Comparison of ENCODE assay signal across 20 cellular contexts in genomic region chr4:123312951-123313592, GRCh38.
"Had no signal": no experiment of that assay in that cellular context is flagged by ENCODE, and none has a peak within 500 bp of the region (broad histone marks: within the 10 kb centered on the region; RNA-seq: fewer than 3 reads in every experiment).

No MANE protein-coding gene starts in this region.

- H3K9me3 Mint-ChIP-seq: stimulated activated naive B cell treated with anti-CD40 and anti-IgM and Interleukin-4, amounts not matched to agents 10 μg/mL and 1 μg/mL and 100 μg/mL, for 72 hours had no signal

- H3K27me3 Mint-ChIP-seq: activated CD4-positive, alpha-beta T cell treated with anti-CD3 and anti-CD28 coated beads for 36 hours; activated naive CD8-positive, alpha-beta T cell; effector memory CD8-positive, alpha-beta T cell; stimulated activated naive B cell treated with anti-CD40 and anti-IgM and Interleukin-4, amounts not matched to agents 10 μg/mL and 1 μg/mL and 100 μg/mL, for 72 hours had no signal

- ATAC-seq: activated CD4-positive, alpha-beta T cell treated with anti-CD3 and anti-CD28 coated beads for 36 hours; effector memory CD8-positive, alpha-beta T cell; foreskin keratinocyte; left lobe of liver; pancreas; stimulated activated naive B cell treated with anti-CD40 and anti-IgM and Interleukin-4, amounts not matched to agents 10 μg/mL and 1 μg/mL and 100 μg/mL, for 72 hours had no signal

- H3K27me3 ChIP-seq: foreskin keratinocyte, pancreas, spleen, upper lobe of left lung had no signal

- H3K27ac ChIP-seq: foreskin keratinocyte, pancreas, spleen, thoracic aorta, upper lobe of left lung, WERI-Rb-1 had no signal

- H3K27ac Mint-ChIP-seq: activated CD4-positive, alpha-beta T cell treated with anti-CD3 and anti-CD28 coated beads for 36 hours; activated naive CD8-positive, alpha-beta T cell; activated T-helper 1 cell treated with anti-CD3 and anti-CD28 coated beads, Interleukin-12 subunit alpha, Interleukin-12 subunit beta, Interleukin-2, Interleukin-4 antibody, amounts not matched to agents 30 ng/mL and 10 ng/mL and 1 ng/mL, durations not matched to agents 14 hours and 24 hours and 36 hours; effector memory CD8-positive, alpha-beta T cell; stimulated activated naive B cell treated with anti-CD40 and anti-IgM and Interleukin-4, amounts not matched to agents 10 μg/mL and 1 μg/mL and 100 μg/mL, for 72 hours had no signal

- H3K4me3 Mint-ChIP-seq: activated CD4-positive, alpha-beta T cell treated with anti-CD3 and anti-CD28 coated beads for 36 hours; activated naive CD8-positive, alpha-beta T cell; activated T-helper 1 cell treated with anti-CD3 and anti-CD28 coated beads, Interleukin-12 subunit alpha, Interleukin-12 subunit beta, Interleukin-2, Interleukin-4 antibody, amounts not matched to agents 30 ng/mL and 10 ng/mL and 1 ng/mL, durations not matched to agents 14 hours and 24 hours and 36 hours; effector memory CD8-positive, alpha-beta T cell; stimulated activated naive B cell treated with anti-CD40 and anti-IgM and Interleukin-4, amounts not matched to agents 10 μg/mL and 1 μg/mL and 100 μg/mL, for 72 hours had no signal

- DNase-seq: activated CD4-positive, alpha-beta T cell treated with anti-CD3 and anti-CD28 coated beads for 36 hours; activated CD4-positive, alpha-beta T cell treated with anti-CD3 and anti-CD28 coated beads, Interleukin-2, amount 50 U/mL, for 48 hours; activated T-cell treated with anti-CD3 and anti-CD28 coated beads for 4 hours; amniotic stem cell; caudate nucleus; effector memory CD8-positive, alpha-beta T cell; foreskin keratinocyte; glutamatergic neuron; hypothalamus; pancreas; spleen; stimulated activated CD4-positive, alpha-beta T cell treated with anti-CD3 and anti-CD28 coated beads, Interleukin-4, amount 100 ng/mL, for 4 hours; stimulated activated naive B cell treated with anti-CD40 and anti-IgM and Interleukin-4, amounts not matched to agents 10 μg/mL and 1 μg/mL and 100 μg/mL, for 72 hours; T-helper 2 cell; upper lobe of left lung; WERI-Rb-1 had no signal

- H3K4me1 Mint-ChIP-seq: activated CD4-positive, alpha-beta T cell treated with anti-CD3 and anti-CD28 coated beads for 36 hours; stimulated activated naive B cell treated with anti-CD40 and anti-IgM and Interleukin-4, amounts not matched to agents 10 μg/mL and 1 μg/mL and 100 μg/mL, for 72 hours had no signal

- H3K9me3 ChIP-seq: pancreas, spleen, thoracic aorta, upper lobe of left lung had no signal

- H3K36me3 ChIP-seq: pancreas, thoracic aorta, upper lobe of left lung had no signal

- H3K4me1 ChIP-seq: foreskin keratinocyte, pancreas, spleen, upper lobe of left lung had no signal

- H3K4me3 ChIP-seq: pancreas, spleen, thoracic aorta, upper lobe of left lung had no signal
